Comparison of ENCODE assay signal across 34 cellular contexts in the genomic region with DNA sequence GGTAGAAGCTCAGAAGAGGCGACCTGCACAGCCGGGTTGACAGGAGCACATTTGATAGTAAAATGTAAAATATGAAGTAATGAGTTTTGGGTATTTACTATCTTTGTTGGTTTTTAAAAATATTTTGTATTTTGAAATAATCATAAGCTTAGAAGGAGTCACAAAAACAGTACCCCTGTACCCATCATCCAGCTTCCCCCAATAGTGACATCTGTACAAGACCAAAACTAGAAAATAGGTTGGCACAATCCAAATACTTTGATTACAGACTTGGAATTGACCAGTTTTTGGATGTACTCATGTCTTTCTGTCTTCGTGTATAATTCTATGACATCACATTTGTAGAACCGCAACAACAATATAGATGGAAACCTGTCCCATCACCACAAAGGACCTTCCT.
DNase-seq lines count a peak whose midpoint lies in the region; ATAC-seq, FAIRE-seq and TF ChIP-seq lines count a peak whose summit lies in the region.
"Had no signal": no experiment of that assay in that cellular context is flagged by ENCODE, and none has a peak within 500 bp of the region (broad histone marks: within the 10 kb centered on the region; RNA-seq: fewer than 3 reads in every experiment).

No MANE protein-coding gene starts in this region.

- CTCF ChIA-PET in HepG2 (lab: Yijun Ruan, JAX; ENCODE audit: low intra/inter-chr PET ratio, low total read pairs) (no interaction called here), HEK293 (lab: Yijun Ruan, JAX) (no interaction called here)

- intact Hi-C loops in HepG2 (cut with micrococcal nuclease; ENCODE audit: unreplicated experiment) (no loop called here), right lobe of liver (cut with DNase I) (no loop called here)

- H3K4me1 Mint-ChIP-seq in GM23338 = no peaks in the 10 kb centered on the region
- H3K4me1 Mint-ChIP-seq: B cell; CD14-positive monocyte; CD4-positive, alpha-beta memory T cell; CD4-positive, CD25-positive, alpha-beta regulatory T cell; CD8-positive, alpha-beta memory T cell had no signal

- H3K27ac ChIP-seq in HepG2 (ENCODE audit: extremely low read length, insufficient read depth, low read length) = no peak overlapping the region
- H3K27ac ChIP-seq in right lobe of liver = no peak overlapping the region
- no peak overlapping the region for H3K27ac ChIP-seq in BLaER1
- no peak overlapping the region for H3K27ac ChIP-seq in HEK293 (ENCODE audit: extremely low read depth, low read depth, low read length)
- H3K27ac ChIP-seq in GM23338 (ENCODE audit: low read depth) = no peak overlapping the region
- H3K27ac ChIP-seq: 22Rv1; A549; BLaER1 treated with 17β-estradiol and CSF1 and Interleukin-3, amounts not matched to agents 10 nM and 100 nM; C4-2B had no signal

- H3K4me3 Mint-ChIP-seq in GM23338 = no peak overlapping the region
- H3K4me3 Mint-ChIP-seq: B cell; CD14-positive monocyte; CD4-positive, alpha-beta memory T cell; CD4-positive, alpha-beta T cell; CD4-positive, CD25-positive, alpha-beta regulatory T cell; CD8-positive, alpha-beta memory T cell; CD8-positive, alpha-beta T cell had no signal

- H3K4me3 ChIP-seq in HepG2 (replicated peaks in 1 of 3; ENCODE audit: insufficient read depth in 1 of 3, low read depth in 2 of 3, low read length in 3 of 3) (no peak overlapping the region), right lobe of liver (no peak overlapping the region), BLaER1 (no peak overlapping the region), HEK293 (ENCODE audit: low read depth, low read length) (no peak overlapping the region), GM23338 (no peak overlapping the region)
- H3K4me3 ChIP-seq: A549; BLaER1 treated with 17β-estradiol and CSF1 and Interleukin-3, amounts not matched to agents 10 nM and 100 nM had no signal

- H3K4me2 ChIP-seq in HepG2 (ENCODE audit: low read depth, low read length) = no peak overlapping the region
- H3K4me2 ChIP-seq in BLaER1 = peak overlapping the region; percentile 3; the same call in 1 of the 2 replicates
- no peak overlapping the region for H3K4me2 ChIP-seq in GM23338
- H3K4me2 ChIP-seq: A549 had no signal

- H4K20me1 ChIP-seq in HepG2 (ENCODE audit: insufficient read depth, low read length) (no peaks in the 10 kb centered on the region), BLaER1 (no peaks in the 10 kb centered on the region), GM23338 (replicated peaks; ENCODE audit: insufficient read depth) (no peaks in the 10 kb centered on the region)
- H4K20me1 ChIP-seq: BLaER1 treated with 17β-estradiol and CSF1 and Interleukin-3, amounts not matched to agents 10 nM and 100 nM had no signal

- no peaks in the 10 kb centered on the region for H3K27me3 ChIP-seq in HepG2 (ENCODE audit: control insufficient read depth in 1 of 2, insufficient read depth in 2 of 2, low read length in 2 of 2)
- H3K27me3 ChIP-seq in right lobe of liver = no peaks in the 10 kb centered on the region
- H3K27me3 ChIP-seq in BLaER1 = no peaks in the 10 kb centered on the region
- H3K27me3 ChIP-seq in GM23338 (ENCODE audit: insufficient read depth) = no peaks in the 10 kb centered on the region
- H3K27me3 ChIP-seq: BE2C; BLaER1 treated with 17β-estradiol and CSF1 and Interleukin-3, amounts not matched to agents 10 nM and 100 nM had no signal

- no peaks in the 10 kb centered on the region for H3K27me3 Mint-ChIP-seq in GM23338 (ENCODE audit: insufficient read depth, low read depth, poor library complexity)
- H3K27me3 Mint-ChIP-seq: B cell had no signal

- H3K36me3 Mint-ChIP-seq in GM23338 (ENCODE audit: low read depth) = no peaks in the 10 kb centered on the region
- H3K36me3 Mint-ChIP-seq: CD14-positive monocyte; CD4-positive, alpha-beta memory T cell; CD4-positive, CD25-positive, alpha-beta regulatory T cell; CD8-positive, alpha-beta memory T cell; CD8-positive, alpha-beta T cell had no signal

- TF ChIP-seq CTCF in HepG2 (CRISPR knock-in tag; IDR thresholded peaks at IDR 0.05) = no peak
- no peak for TF ChIP-seq CTCF in right lobe of liver (IDR thresholded peaks at IDR 0.05)
- TF ChIP-seq CTCF in HEK293 (tag by site-specific recombination; IDR thresholded peaks at IDR 0.05) = no peak
- no peak for TF ChIP-seq CTCF in GM23338 (conservative IDR thresholded peaks at IDR 0.05; ENCODE audit: low read depth in 2 of 2)

- TF ChIP-seq EP300 in HepG2 (IDR thresholded peaks at IDR 0.05; ENCODE audit: low read depth in 2 of 2, low read length in 2 of 2) = no peak
- TF ChIP-seq EP300 in HepG2 (CRISPR knock-in tag; IDR thresholded peaks at IDR 0.05; ENCODE audit: borderline replicate concordance) = no peak

- H2AFZ ChIP-seq in HepG2 (ENCODE audit: low read length) (no peak overlapping the region), GM23338 (no peak overlapping the region)

- H3K9me2 ChIP-seq in GM23338 (ENCODE audit: insufficient read depth) = peaks cover 11% of the 10 kb centered on the region

- POLR2A ChIA-PET in HepG2 (lab: Yijun Ruan, JAX) = no interaction called here
- POLR2A ChIA-PET in HEK293 (lab: Yijun Ruan, JAX) = no interaction called here

- no peak overlapping the region for H3K27ac Mint-ChIP-seq in GM23338
- H3K27ac Mint-ChIP-seq: B cell; CD14-positive monocyte; CD4-positive, alpha-beta memory T cell; CD4-positive, alpha-beta T cell; CD4-positive, CD25-positive, alpha-beta regulatory T cell; CD8-positive, alpha-beta memory T cell; CD8-positive, alpha-beta T cell had no signal

- no TSS peak for BruUV-seq in HepG2 (replicated peaks; lab: Mats Ljungman, UMichigan)

- TF ChIP-seq POLR2A in HepG2 (IDR thresholded peaks at IDR 0.05; ENCODE audit: insufficient read depth in 1 of 2, low read depth in 2 of 2, low read length in 2 of 2) (no peak), right lobe of liver (IDR thresholded peaks at IDR 0.05) (no peak)

- ATAC-seq in HepG2 (no peak), right lobe of liver (no peak), GM23338 (no peak)
- ATAC-seq: A549; CD8-positive, alpha-beta T cell had no signal

- no peaks in the 10 kb centered on the region for H3K36me3 ChIP-seq in HepG2 (replicated peaks in 1 of 2; ENCODE audit: control insufficient read depth in 1 of 2, insufficient read depth in 2 of 2, low read length in 2 of 2)
- H3K36me3 ChIP-seq in right lobe of liver = no peaks in the 10 kb centered on the region
- H3K36me3 ChIP-seq in BLaER1 = no peaks in the 10 kb centered on the region
- H3K36me3 ChIP-seq in HEK293 (ENCODE audit: control insufficient read depth in 2 of 2, insufficient read depth in 1 of 2, low read length in 2 of 2) = no peaks in the 10 kb centered on the region
- H3K36me3 ChIP-seq in GM23338 (ENCODE audit: insufficient read depth) = no peaks in the 10 kb centered on the region
- H3K36me3 ChIP-seq: BE2C; BLaER1 treated with 17β-estradiol and CSF1 and Interleukin-3, amounts not matched to agents 10 nM and 100 nM had no signal

- H3K9me3 ChIP-seq in HepG2 (ENCODE audit: low read length) (no peaks in the 10 kb centered on the region), right lobe of liver (no peaks in the 10 kb centered on the region), BLaER1 (no peaks in the 10 kb centered on the region), HEK293 (ENCODE audit: control insufficient read depth, insufficient read depth, low read depth, low read length) (no peaks in the 10 kb centered on the region)
- H3K9me3 ChIP-seq: A549; BE2C; BLaER1 treated with 17β-estradiol and CSF1 and Interleukin-3, amounts not matched to agents 10 nM and 100 nM; Caco-2 had no signal

- TF ChIP-seq RAD21 in HepG2 (CRISPR knock-in tag; IDR thresholded peaks at IDR 0.05) = no peak

- no peaks in the 10 kb centered on the region for H3K79me2 ChIP-seq in HepG2 (ENCODE audit: insufficient read depth, low read length)
- no peaks in the 10 kb centered on the region for H3K79me2 ChIP-seq in GM23338 (replicated peaks; ENCODE audit: insufficient read depth)

- no peak for FAIRE-seq in HepG2 (lab: Jason Lieb, UNC)
- FAIRE-seq: A204.1, A549, D721Med had no signal

- DNase-seq in HepG2 (ENCODE audit: low spot score) (no peak), right lobe of liver (no peak), GM23338 (ENCODE audit: low spot score) (no peak)
- DNase-seq in stimulated activated CD8-positive, alpha-beta memory T cell treated with anti-CD3 and anti-CD28 coated beads, Interleukin-4, amount 100 ng/mL, for 48 hours = no peak
- DNase-seq: 8988T; ACHN; AML-193; BE2C; C1 segment of cervical spinal cord; Caco-2; Calu3; CD4-positive, alpha-beta memory T cell; CD4-positive, alpha-beta T cell; CD4-positive, CD25-positive, alpha-beta regulatory T cell; CD8-positive, alpha-beta memory T cell; CD8-positive, alpha-beta T cell; COR-L47; DMS 273 treated with DMSO at 0.1 percent for 48 hours; DMS153; DMS53; DMS79; DMS79 treated with DMSO at 0.1 percent for 48 hours; DND-41; EL had no signal

- H3K9me3 Mint-ChIP-seq in GM23338 = no peaks in the 10 kb centered on the region
- H3K9me3 Mint-ChIP-seq: CD4-positive, alpha-beta memory T cell; CD4-positive, alpha-beta T cell; CD4-positive, CD25-positive, alpha-beta regulatory T cell; CD8-positive, alpha-beta memory T cell; CD8-positive, alpha-beta T cell had no signal

- H3K9ac ChIP-seq in HepG2 (ENCODE audit: insufficient read depth, low read depth, low read length) (no peak overlapping the region), BLaER1 (no peak overlapping the region)
- H3K9ac ChIP-seq: BLaER1 treated with 17β-estradiol and CSF1 and Interleukin-3, amounts not matched to agents 10 nM and 100 nM had no signal

- WGBS in HepG2 (ENCODE audit: low lambda C conversion rate) = 9% methylated on average over 4 of the region's 4 CpGs
- WGBS in right lobe of liver (ENCODE audit: insufficient coverage, low coverage, low lambda C conversion rate, missing lambda C conversion rate) = 82% methylated on average over 4 of the region's 4 CpGs

- no peaks in the 10 kb centered on the region for H3F3A ChIP-seq in GM23338 (replicated peaks; ENCODE audit: low read depth)

- no peaks in the 10 kb centered on the region for H3K4me1 ChIP-seq in HepG2 (ENCODE audit: insufficient read depth, low read length)
- no peaks in the 10 kb centered on the region for H3K4me1 ChIP-seq in right lobe of liver
- peaks cover 30% of the 10 kb centered on the region for H3K4me1 ChIP-seq in BLaER1
- no peaks in the 10 kb centered on the region for H3K4me1 ChIP-seq in HEK293 (ENCODE audit: control insufficient read depth, insufficient read depth, low read length)
- H3K4me1 ChIP-seq in GM23338 (ENCODE audit: insufficient read depth) = peaks cover 7% of the 10 kb centered on the region
- H3K4me1 ChIP-seq: A549, BE2C, Caco-2 had no signal

- in situ Hi-C loops in HepG2 (cut with HindIII; ENCODE audit: extremely low pct_ligation_motif_present, low pct_unique_long_range_greater_than_20kb) = no loop called here

TF ChIP-seq in HepG2, 621 proteins besides CTCF, POLR2A, EP300 and RAD21 (continues in another document):
- TF ChIP-seq CREB1 (IDR thresholded peaks at IDR 0.05) (0 out of 2 replicates have a peak, but pooled peaks have one; percentile 41), CREB1 (CRISPR knock-in tag; IDR thresholded peaks at IDR 0.05) (no peak)

TF ChIP-seq in GM23338, 12 proteins besides CTCF, POLR2A, EP300 and RAD21:
- no peak for TF ChIP-seq EZH2phosphoT487 (IDR thresholded peaks at IDR 0.05; ENCODE audit: unreplicated experiment)
- no peak for TF ChIP-seq STAT1 (IDR thresholded peaks at IDR 0.05; ENCODE audit: unreplicated experiment)
- no peak for TF ChIP-seq EZH2 (IDR thresholded peaks at IDR 0.05; ENCODE audit: low read depth, unreplicated experiment)
- no peak for TF ChIP-seq ZNF114 (CRISPR knock-in tag; IDR thresholded peaks at IDR 0.05)
TF ChIP-seq in GM23338: peak in this region for 0.
